Comparison of ENCODE assay signal across 1 cellular context in the genomic region with DNA sequence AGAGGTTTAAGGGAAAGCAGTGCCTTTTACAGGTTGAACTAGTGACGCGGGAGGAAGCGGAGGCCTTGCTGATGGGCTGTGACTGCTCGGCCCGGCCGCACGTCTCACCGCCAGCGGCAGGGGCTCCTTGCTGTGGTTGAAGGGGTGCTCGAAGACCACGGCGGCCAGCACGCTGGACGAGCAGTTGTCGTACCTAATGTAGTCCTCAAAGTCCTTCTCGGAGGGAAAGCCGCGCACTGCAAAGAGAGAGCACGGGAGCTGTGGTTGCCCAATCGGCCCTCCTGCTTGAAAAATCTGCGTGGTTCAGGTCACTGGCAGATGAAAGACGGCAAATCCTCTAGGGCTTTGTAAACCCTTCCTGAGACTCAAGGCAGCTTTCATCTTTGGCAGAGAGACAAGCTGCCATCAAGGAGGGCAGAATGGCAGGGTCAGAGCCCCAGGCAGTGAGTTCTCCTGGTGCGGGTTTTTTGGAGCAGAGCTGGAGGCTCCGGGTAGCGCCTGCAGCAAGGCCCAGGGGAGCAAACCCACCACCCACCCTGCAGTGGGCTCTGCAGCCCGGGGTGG.
TF ChIP-seq lines count a peak whose summit lies in the region.

No MANE protein-coding gene starts in this region.

TF ChIP-seq in H1, 55 proteins besides CTCF, POLR2A, EP300 and RAD21:
- no peak for TF ChIP-seq GTF2F1 (IDR thresholded peaks at IDR 0.05; ENCODE audit: borderline replicate concordance, low read depth, low read length)
- no peak for TF ChIP-seq EGR1 (IDR thresholded peaks at IDR 0.05; ENCODE audit: borderline replicate concordance, low read depth, low read length)
- no peak for TF ChIP-seq CEBPB (IDR thresholded peaks at IDR 0.05; ENCODE audit: low read depth, low read length)
- no peak for TF ChIP-seq ZNF274 (IDR thresholded peaks at IDR 0.05; ENCODE audit: borderline replicate concordance, extremely low read depth, low read length)
- TF ChIP-seq RNF2 (IDR thresholded peaks at IDR 0.05; ENCODE audit: borderline replicate concordance, low read depth, low read length, missing control alignments, poor library complexity, severe bottlenecking): no peak
- no peak for TF ChIP-seq NRF1 (IDR thresholded peaks at IDR 0.05; ENCODE audit: low read depth, low read length)
- TF ChIP-seq EZH2 (IDR thresholded peaks at IDR 0.05; ENCODE audit: low read depth, low read length, severe bottlenecking): no peak
- TF ChIP-seq, protein P1, sequence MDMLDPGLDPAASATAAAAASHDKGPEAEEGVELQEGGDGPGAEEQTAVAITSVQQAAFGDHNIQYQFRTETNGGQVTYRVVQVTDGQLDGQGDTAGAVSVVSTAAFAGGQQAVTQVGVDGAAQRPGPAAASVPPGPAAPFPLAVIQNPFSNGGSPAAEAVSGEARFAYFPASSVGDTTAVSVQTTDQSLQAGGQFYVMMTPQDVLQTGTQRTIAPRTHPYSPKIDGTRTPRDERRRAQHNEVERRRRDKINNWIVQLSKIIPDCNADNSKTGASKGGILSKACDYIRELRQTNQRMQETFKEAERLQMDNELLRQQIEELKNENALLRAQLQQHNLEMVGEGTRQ (IDR thresholded peaks at IDR 0.05; ENCODE audit: low read length): no peak
- TF ChIP-seq NANOG (IDR thresholded peaks at IDR 0.05; ENCODE audit: insufficient read depth, low read depth, low read length, poor library complexity, severe bottlenecking): no peak
- no peak for TF ChIP-seq TEAD4 (IDR thresholded peaks at IDR 0.05; ENCODE audit: low read depth, low read length)
- TF ChIP-seq SIX5 (IDR thresholded peaks at IDR 0.05; ENCODE audit: low read depth, low read length): no peak
- TF ChIP-seq, protein P2, sequence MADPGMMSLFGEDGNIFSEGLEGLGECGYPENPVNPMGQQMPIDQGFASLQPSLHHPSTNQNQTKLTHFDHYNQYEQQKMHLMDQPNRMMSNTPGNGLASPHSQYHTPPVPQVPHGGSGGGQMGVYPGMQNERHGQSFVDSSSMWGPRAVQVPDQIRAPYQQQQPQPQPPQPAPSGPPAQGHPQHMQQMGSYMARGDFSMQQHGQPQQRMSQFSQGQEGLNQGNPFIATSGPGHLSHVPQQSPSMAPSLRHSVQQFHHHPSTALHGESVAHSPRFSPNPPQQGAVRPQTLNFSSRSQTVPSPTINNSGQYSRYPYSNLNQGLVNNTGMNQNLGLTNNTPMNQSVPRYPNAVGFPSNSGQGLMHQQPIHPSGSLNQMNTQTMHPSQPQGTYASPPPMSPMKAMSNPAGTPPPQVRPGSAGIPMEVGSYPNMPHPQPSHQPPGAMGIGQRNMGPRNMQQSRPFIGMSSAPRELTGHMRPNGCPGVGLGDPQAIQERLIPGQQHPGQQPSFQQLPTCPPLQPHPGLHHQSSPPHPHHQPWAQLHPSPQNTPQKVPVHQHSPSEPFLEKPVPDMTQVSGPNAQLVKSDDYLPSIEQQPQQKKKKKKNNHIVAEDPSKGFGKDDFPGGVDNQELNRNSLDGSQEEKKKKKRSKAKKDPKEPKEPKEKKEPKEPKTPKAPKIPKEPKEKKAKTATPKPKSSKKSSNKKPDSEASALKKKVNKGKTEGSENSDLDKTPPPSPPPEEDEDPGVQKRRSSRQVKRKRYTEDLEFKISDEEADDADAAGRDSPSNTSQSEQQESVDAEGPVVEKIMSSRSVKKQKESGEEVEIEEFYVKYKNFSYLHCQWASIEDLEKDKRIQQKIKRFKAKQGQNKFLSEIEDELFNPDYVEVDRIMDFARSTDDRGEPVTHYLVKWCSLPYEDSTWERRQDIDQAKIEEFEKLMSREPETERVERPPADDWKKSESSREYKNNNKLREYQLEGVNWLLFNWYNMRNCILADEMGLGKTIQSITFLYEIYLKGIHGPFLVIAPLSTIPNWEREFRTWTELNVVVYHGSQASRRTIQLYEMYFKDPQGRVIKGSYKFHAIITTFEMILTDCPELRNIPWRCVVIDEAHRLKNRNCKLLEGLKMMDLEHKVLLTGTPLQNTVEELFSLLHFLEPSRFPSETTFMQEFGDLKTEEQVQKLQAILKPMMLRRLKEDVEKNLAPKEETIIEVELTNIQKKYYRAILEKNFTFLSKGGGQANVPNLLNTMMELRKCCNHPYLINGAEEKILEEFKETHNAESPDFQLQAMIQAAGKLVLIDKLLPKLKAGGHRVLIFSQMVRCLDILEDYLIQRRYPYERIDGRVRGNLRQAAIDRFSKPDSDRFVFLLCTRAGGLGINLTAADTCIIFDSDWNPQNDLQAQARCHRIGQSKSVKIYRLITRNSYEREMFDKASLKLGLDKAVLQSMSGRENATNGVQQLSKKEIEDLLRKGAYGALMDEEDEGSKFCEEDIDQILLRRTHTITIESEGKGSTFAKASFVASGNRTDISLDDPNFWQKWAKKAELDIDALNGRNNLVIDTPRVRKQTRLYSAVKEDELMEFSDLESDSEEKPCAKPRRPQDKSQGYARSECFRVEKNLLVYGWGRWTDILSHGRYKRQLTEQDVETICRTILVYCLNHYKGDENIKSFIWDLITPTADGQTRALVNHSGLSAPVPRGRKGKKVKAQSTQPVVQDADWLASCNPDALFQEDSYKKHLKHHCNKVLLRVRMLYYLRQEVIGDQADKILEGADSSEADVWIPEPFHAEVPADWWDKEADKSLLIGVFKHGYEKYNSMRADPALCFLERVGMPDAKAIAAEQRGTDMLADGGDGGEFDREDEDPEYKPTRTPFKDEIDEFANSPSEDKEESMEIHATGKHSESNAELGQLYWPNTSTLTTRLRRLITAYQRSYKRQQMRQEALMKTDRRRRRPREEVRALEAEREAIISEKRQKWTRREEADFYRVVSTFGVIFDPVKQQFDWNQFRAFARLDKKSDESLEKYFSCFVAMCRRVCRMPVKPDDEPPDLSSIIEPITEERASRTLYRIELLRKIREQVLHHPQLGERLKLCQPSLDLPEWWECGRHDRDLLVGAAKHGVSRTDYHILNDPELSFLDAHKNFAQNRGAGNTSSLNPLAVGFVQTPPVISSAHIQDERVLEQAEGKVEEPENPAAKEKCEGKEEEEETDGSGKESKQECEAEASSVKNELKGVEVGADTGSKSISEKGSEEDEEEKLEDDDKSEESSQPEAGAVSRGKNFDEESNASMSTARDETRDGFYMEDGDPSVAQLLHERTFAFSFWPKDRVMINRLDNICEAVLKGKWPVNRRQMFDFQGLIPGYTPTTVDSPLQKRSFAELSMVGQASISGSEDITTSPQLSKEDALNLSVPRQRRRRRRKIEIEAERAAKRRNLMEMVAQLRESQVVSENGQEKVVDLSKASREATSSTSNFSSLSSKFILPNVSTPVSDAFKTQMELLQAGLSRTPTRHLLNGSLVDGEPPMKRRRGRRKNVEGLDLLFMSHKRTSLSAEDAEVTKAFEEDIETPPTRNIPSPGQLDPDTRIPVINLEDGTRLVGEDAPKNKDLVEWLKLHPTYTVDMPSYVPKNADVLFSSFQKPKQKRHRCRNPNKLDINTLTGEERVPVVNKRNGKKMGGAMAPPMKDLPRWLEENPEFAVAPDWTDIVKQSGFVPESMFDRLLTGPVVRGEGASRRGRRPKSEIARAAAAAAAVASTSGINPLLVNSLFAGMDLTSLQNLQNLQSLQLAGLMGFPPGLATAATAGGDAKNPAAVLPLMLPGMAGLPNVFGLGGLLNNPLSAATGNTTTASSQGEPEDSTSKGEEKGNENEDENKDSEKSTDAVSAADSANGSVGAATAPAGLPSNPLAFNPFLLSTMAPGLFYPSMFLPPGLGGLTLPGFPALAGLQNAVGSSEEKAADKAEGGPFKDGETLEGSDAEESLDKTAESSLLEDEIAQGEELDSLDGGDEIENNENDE (IDR thresholded peaks at IDR 0.05; ENCODE audit: insufficient replicate concordance, low read length): no peak
- TF ChIP-seq, protein P3, sequence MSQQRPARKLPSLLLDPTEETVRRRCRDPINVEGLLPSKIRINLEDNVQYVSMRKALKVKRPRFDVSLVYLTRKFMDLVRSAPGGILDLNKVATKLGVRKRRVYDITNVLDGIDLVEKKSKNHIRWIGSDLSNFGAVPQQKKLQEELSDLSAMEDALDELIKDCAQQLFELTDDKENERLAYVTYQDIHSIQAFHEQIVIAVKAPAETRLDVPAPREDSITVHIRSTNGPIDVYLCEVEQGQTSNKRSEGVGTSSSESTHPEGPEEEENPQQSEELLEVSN (IDR thresholded peaks at IDR 0.05): no peak
- no peak for TF ChIP-seq SUZ12 (IDR thresholded peaks at IDR 0.05; ENCODE audit: low read length)
- no peak for TF ChIP-seq YY1 (IDR thresholded peaks at IDR 0.05; ENCODE audit: low read depth, low read length)
TF ChIP-seq in H1: peak in this region for 0.
